In genomic region chr4:157664726-157665125, GRCh38 we compare ENCODE assay signal across 14 cellular contexts.
DNase-seq lines count a peak whose midpoint lies in the region; ATAC-seq and TF ChIP-seq lines count a peak whose summit lies in the region.
"Had no signal": no experiment of that assay in that cellular context is flagged by ENCODE, and none has a peak within 500 bp of the region (broad histone marks: within the 10 kb centered on the region; RNA-seq: fewer than 3 reads in every experiment).

No MANE protein-coding gene starts in this region.

- no peaks in the 10 kb centered on the region for H3K36me3 Mint-ChIP-seq in chondrocyte (ENCODE audit: low read depth)

- CTCF ChIA-PET in BJ (lab: Yijun Ruan, JAX): no interaction called here

- no peaks in the 10 kb centered on the region for H3K36me3 ChIP-seq in BJ (ENCODE audit: control insufficient read depth, insufficient read depth, low read length)
- H3K36me3 ChIP-seq in MG63: no peaks in the 10 kb centered on the region
- H3K36me3 ChIP-seq: cardiac muscle cell, spleen, suprapubic skin, WERI-Rb-1 had no signal

- TF ChIP-seq CTCF in BJ (IDR thresholded peaks at IDR 0.05; ENCODE audit: insufficient read depth, low read depth, low read length): no peak
- TF ChIP-seq CTCF in chondrocyte (IDR thresholded peaks at IDR 0.05): no peak

- peaks cover 2% of the 10 kb centered on the region for H3K9me3 Mint-ChIP-seq in chondrocyte (ENCODE audit: low read depth)

- peaks cover 14% of the 10 kb centered on the region for H3K4me1 Mint-ChIP-seq in chondrocyte (ENCODE audit: low read depth)

- H3K4me3 ChIP-seq in BJ (ENCODE audit: low read depth, low read length) (no peak overlapping the region), MG63 (no peak overlapping the region)
- H3K4me3 ChIP-seq: cardiac muscle cell, spleen, suprapubic skin had no signal

- POLR2A ChIA-PET in BJ (lab: Charles Lee): no interaction called here

- no peaks in the 10 kb centered on the region for H3K9me3 ChIP-seq in MG63
- H3K9me3 ChIP-seq: suprapubic skin had no signal

- H3K27me3 Mint-ChIP-seq in chondrocyte (ENCODE audit: low read depth): no peaks in the 10 kb centered on the region

- no peak for ATAC-seq in HG03469 (IDR thresholded peaks at IDR 0.05; ENCODE audit: unreplicated experiment)
- no peak for ATAC-seq in GM19452 (IDR thresholded peaks at IDR 0.05; ENCODE audit: unreplicated experiment)

- peak overlapping the region; percentile 3 for H3K27ac Mint-ChIP-seq in chondrocyte (ENCODE audit: unreplicated experiment)

- no peak overlapping the region for H3K4me3 Mint-ChIP-seq in chondrocyte (ENCODE audit: unreplicated experiment)

- H3K27me3 ChIP-seq in BJ (ENCODE audit: control insufficient read depth, insufficient read depth, low read length) (no peaks in the 10 kb centered on the region), MG63 (no peaks in the 10 kb centered on the region)
- H3K27me3 ChIP-seq: cardiac muscle cell, spleen, suprapubic skin had no signal

- DNase-seq in BJ (ENCODE audit: low read depth) (peak; percentile 6), MG63 (peak; percentile 28), chondrocyte (ENCODE audit: low spot score) (no peak), kidney tubule cell (ENCODE audit: low spot score) (peak; percentile 53), NCI-H146 (lab: John Stamatoyannopoulos, UW) (no peak), T-helper 1 cell (no peak)
- DNase-seq: activated effector memory CD4-positive, alpha-beta T cell treated with Interleukin-2 at 50 U/mL for 16 hours; DMS 273 treated with DMSO at 0.1 percent for 48 hours; spleen; WERI-Rb-1 had no signal

Comparison
In these comparisons a context has a peak if more than half of its experiments do, and no peak if none do; other contexts are left out.
1. DNase-seq: peak in BJ (single experiment), MG63 (single experiment) and kidney tubule cell (single experiment); none in chondrocyte (single experiment), NCI-H146 (single experiment) and T-helper 1 cell (0 of 5).